In genomic region chrX:97126020-97126419, GRCh38 we compare ENCODE assay signal across 25 cellular contexts.
DNase-seq lines count a peak whose midpoint lies in the region; ATAC-seq and TF ChIP-seq lines count a peak whose summit lies in the region.
"Had no signal": no experiment of that assay in that cellular context is flagged by ENCODE, and none has a peak within 500 bp of the region (broad histone marks: within the 10 kb centered on the region; RNA-seq: fewer than 3 reads in every experiment).

No MANE protein-coding gene starts in this region.

- no peak for TF ChIP-seq CTCF in A673 (conservative IDR thresholded peaks at IDR 0.05; ENCODE audit: low read depth, low read length)
- TF ChIP-seq CTCF in brain (conservative IDR thresholded peaks at IDR 0.05) = no peak
- TF ChIP-seq CTCF in fibroblast of villous mesenchyme (IDR thresholded peaks at IDR 0.05; ENCODE audit: insufficient read depth, low read depth, low read length) = no peak
- no peak for TF ChIP-seq CTCF in ascending aorta (IDR thresholded peaks at IDR 0.05)

- H3K9me3 Mint-ChIP-seq in brain = no peaks in the 10 kb centered on the region
- H3K9me3 Mint-ChIP-seq: activated T-cell treated with anti-CD3 and anti-CD28 coated beads, Interleukin-2, amount 50 U/mL, for 4 hours had no signal

- intact Hi-C loops in A673 (cut with micrococcal nuclease; ENCODE audit: unreplicated experiment) (no loop called here), ascending aorta (cut with DNase I) (no loop called here)

- no peak for TF ChIP-seq POLR2A in erythroblast (IDR thresholded peaks at IDR 0.05; ENCODE audit: low read length)

- BruUV-seq in A673 (replicated peaks; lab: Mats Ljungman, UMichigan) = no TSS peak

- H3K27ac Mint-ChIP-seq in brain = peak overlapping the region in 3 of 5 experiments; percentile 27 to 72 (median 65)
- H3K27ac Mint-ChIP-seq: activated CD8-positive, alpha-beta T cell treated with anti-CD3 and anti-CD28 coated beads, Interleukin-2, amount 10 ng/mL, durations not matched to agents 7 days and 5 days; activated naive CD4-positive, alpha-beta T cell treated with anti-CD3 and anti-CD28 coated beads, Interleukin-2, amount 50 U/mL, for 72 hours; CD4-positive, alpha-beta memory T cell; type B pancreatic cell had no signal

- H3K27ac ChIP-seq in A673 (ENCODE audit: low read depth, low read length, poor library complexity, severe bottlenecking) (no peak overlapping the region), ascending aorta (no peak overlapping the region)
- H3K27ac ChIP-seq: gastrocnemius medialis, HL-60, right atrium auricular region, SJCRH30 had no signal

- H3K4me3 Mint-ChIP-seq in brain = no peak overlapping the region
- H3K4me3 Mint-ChIP-seq: activated CD8-positive, alpha-beta T cell treated with anti-CD3 and anti-CD28 coated beads, Interleukin-2, amount 10 ng/mL, durations not matched to agents 7 days and 5 days; activated T-cell treated with anti-CD3 and anti-CD28 coated beads, Interleukin-2, amount 50 U/mL, for 4 hours; CD4-positive, alpha-beta memory T cell; central memory CD8-positive, alpha-beta T cell; type B pancreatic cell had no signal

- H3K27me3 ChIP-seq in A673 (replicated peaks; ENCODE audit: insufficient read depth, low read depth, low read length, poor library complexity) (peaks cover 4% of the 10 kb centered on the region), ascending aorta (no peaks in the 10 kb centered on the region)
- H3K27me3 ChIP-seq: gastrocnemius medialis, right atrium auricular region, SJCRH30 had no signal

- H3K9me3 ChIP-seq in A673 (ENCODE audit: low read depth, low read length, poor library complexity, severe bottlenecking) = no peaks in the 10 kb centered on the region
- no peaks in the 10 kb centered on the region for H3K9me3 ChIP-seq in ascending aorta
- H3K9me3 ChIP-seq: gastrocnemius medialis, right atrium auricular region, SJCRH30 had no signal

- H3K27me3 Mint-ChIP-seq in brain = peaks cover 8% of the 10 kb centered on the region
- H3K27me3 Mint-ChIP-seq: CD4-positive, alpha-beta memory T cell; central memory CD8-positive, alpha-beta T cell; type B pancreatic cell had no signal

- H3K4me3 ChIP-seq in A673 (ENCODE audit: low read depth, low read length, poor library complexity, severe bottlenecking) (no peak overlapping the region), fibroblast of villous mesenchyme (ENCODE audit: low read depth, low read length) (no peak overlapping the region), ascending aorta (no peak overlapping the region)
- H3K4me3 ChIP-seq: gastrocnemius medialis, right atrium auricular region, SJCRH30 had no signal

- POLR2A ChIA-PET in A673 (lab: Charles Lee; ENCODE audit: low non-redundant PET) = interaction anchor here (0.7 kb wide), 1 partner anchor 32 kb away, joined by 3 read pairs; no protein-coding TSS in a partner anchor

- CTCF ChIA-PET in A673 (lab: Charles Lee) = no interaction called here

- no peaks in the 10 kb centered on the region for H3K36me3 Mint-ChIP-seq in brain
- H3K36me3 Mint-ChIP-seq: activated naive CD4-positive, alpha-beta T cell treated with anti-CD3 and anti-CD28 coated beads, Interleukin-2, amount 50 U/mL, for 72 hours; CD4-positive, alpha-beta memory T cell had no signal

- H3K4me1 ChIP-seq in A673 (ENCODE audit: insufficient read depth, low read length, poor library complexity, severe bottlenecking) (peaks cover 4% of the 10 kb centered on the region), ascending aorta (no peaks in the 10 kb centered on the region)
- H3K4me1 ChIP-seq: right atrium auricular region, SJCRH30 had no signal

- ATAC-seq in GM18909 (IDR thresholded peaks at IDR 0.05; ENCODE audit: poor library complexity, unreplicated experiment) = no peak
- ATAC-seq: activated CD8-positive, alpha-beta T cell treated with anti-CD3 and anti-CD28 coated beads, Interleukin-2, amount 10 ng/mL, durations not matched to agents 7 days and 5 days; activated naive CD4-positive, alpha-beta T cell treated with anti-CD3 and anti-CD28 coated beads, Interleukin-2, amount 50 U/mL, for 72 hours; activated T-cell treated with anti-CD3 and anti-CD28 coated beads, Interleukin-2, amount 50 U/mL, for 4 hours; gastrocnemius medialis; left lobe of liver; stimulated activated naive CD8-positive, alpha-beta T cell treated with anti-CD3 and anti-CD28 coated beads, Interleukin-15, Interleukin-2, amounts not matched to agents 100 U/mL and 50 U/mL, for 24 hours had no signal

- peaks cover 19% of the 10 kb centered on the region for H3K4me1 Mint-ChIP-seq in brain

- H3K36me3 ChIP-seq in A673 (ENCODE audit: insufficient read depth, low read length, poor library complexity, severe bottlenecking) = no peaks in the 10 kb centered on the region
- no peaks in the 10 kb centered on the region for H3K36me3 ChIP-seq in ascending aorta
- H3K36me3 ChIP-seq: gastrocnemius medialis, right atrium auricular region, SJCRH30 had no signal

- DNase-seq in A673 (ENCODE audit: low spot score) (peak; percentile 55), HT-29 (ENCODE audit: low spot score) (peak; percentile 15), fibroblast of villous mesenchyme (ENCODE audit: low read depth) (peak; percentile 14), ascending aorta (ENCODE audit: low spot score in 2 of 2) (no peak), erythroblast (lab: John Stamatoyannopoulos, UW) (no peak), NCI-H69 (lab: John Stamatoyannopoulos, UW) (no peak)
- DNase-seq: activated CD8-positive, alpha-beta T cell treated with anti-CD3 and anti-CD28 coated beads, Interleukin-2, amount 10 ng/mL, durations not matched to agents 7 days and 5 days; activated T-cell treated with anti-CD3 and anti-CD28 coated beads, Interleukin-2, amount 50 U/mL, for 4 hours; CD4-positive, alpha-beta memory T cell; effector CD4-positive, alpha-beta T cell; gastrocnemius medialis; KBM-7; NCI-H1105; NCI-H526 treated with DMSO at 0.1 percent for 48 hours; OCI-M1; SJCRH30; stimulated activated naive CD8-positive, alpha-beta T cell treated with anti-CD3 and anti-CD28 coated beads, Interleukin-15, Interleukin-2, amounts not matched to agents 100 U/mL and 50 U/mL, for 24 hours had no signal

Comparison
In these comparisons a context has a peak if more than half of its experiments do, and no peak if none do; other contexts are left out.
1. DNase-seq: peak in A673 (single experiment), HT-29 (single experiment) and fibroblast of villous mesenchyme (single experiment); none in ascending aorta (0 of 2), erythroblast (0 of 2) and NCI-H69 (single experiment).